Comparison of ENCODE assay signal across 19 cellular contexts in genomic region chr4:65392488-65392887, GRCh38.
"Had no signal": no experiment of that assay in that cellular context is flagged by ENCODE, and none has a peak within 500 bp of the region (broad histone marks: within the 10 kb centered on the region; RNA-seq: fewer than 3 reads in every experiment).

No MANE protein-coding gene starts in this region.

- H3K27me3 Mint-ChIP-seq: IgD-negative memory B cell had no signal

- H3K4me1 ChIP-seq: Peyer's patch had no signal

- H3K4me3 ChIP-seq: K562, MG63, PC-9, Peyer's patch had no signal

- H3K36me3 ChIP-seq: Peyer's patch had no signal

- H3K9ac ChIP-seq: SK-N-SH had no signal

- H2AFZ ChIP-seq: PC-9 had no signal

- ATAC-seq: K562, Right ventricle myocardium inferior had no signal

- H3K4me3 Mint-ChIP-seq: IgD-negative memory B cell had no signal

- H3K4me1 Mint-ChIP-seq: IgD-negative memory B cell had no signal

- H3K36me3 Mint-ChIP-seq: IgD-negative memory B cell had no signal

- H3K9me3 ChIP-seq: Peyer's patch, SK-N-SH had no signal

- H3K27ac Mint-ChIP-seq: IgD-negative memory B cell had no signal

- H3K27ac ChIP-seq: PC-9, Peyer's patch had no signal

- H3K27me3 ChIP-seq: MG63, Peyer's patch had no signal

- H3K4me2 ChIP-seq: PC-9, SK-N-SH had no signal

- DNase-seq: MG63, NCI-H1048, NCI-H146, NCI-H1694 treated with DMSO at 0.1 percent for 48 hours, NCI-H1930, NCI-H2081, NCI-H2107, NCI-H2227 treated with DMSO at 0.1 percent for 48 hours, NCI-H526 treated with DMSO at 0.1 percent for 48 hours, NCI-H748 treated with DMSO at 0.1 percent for 48 hours, PC-9, Peyer's patch, SK-N-SH, SW 1271, T-helper 1 cell, T-helper 2 cell had no signal
